In the genomic region with DNA sequence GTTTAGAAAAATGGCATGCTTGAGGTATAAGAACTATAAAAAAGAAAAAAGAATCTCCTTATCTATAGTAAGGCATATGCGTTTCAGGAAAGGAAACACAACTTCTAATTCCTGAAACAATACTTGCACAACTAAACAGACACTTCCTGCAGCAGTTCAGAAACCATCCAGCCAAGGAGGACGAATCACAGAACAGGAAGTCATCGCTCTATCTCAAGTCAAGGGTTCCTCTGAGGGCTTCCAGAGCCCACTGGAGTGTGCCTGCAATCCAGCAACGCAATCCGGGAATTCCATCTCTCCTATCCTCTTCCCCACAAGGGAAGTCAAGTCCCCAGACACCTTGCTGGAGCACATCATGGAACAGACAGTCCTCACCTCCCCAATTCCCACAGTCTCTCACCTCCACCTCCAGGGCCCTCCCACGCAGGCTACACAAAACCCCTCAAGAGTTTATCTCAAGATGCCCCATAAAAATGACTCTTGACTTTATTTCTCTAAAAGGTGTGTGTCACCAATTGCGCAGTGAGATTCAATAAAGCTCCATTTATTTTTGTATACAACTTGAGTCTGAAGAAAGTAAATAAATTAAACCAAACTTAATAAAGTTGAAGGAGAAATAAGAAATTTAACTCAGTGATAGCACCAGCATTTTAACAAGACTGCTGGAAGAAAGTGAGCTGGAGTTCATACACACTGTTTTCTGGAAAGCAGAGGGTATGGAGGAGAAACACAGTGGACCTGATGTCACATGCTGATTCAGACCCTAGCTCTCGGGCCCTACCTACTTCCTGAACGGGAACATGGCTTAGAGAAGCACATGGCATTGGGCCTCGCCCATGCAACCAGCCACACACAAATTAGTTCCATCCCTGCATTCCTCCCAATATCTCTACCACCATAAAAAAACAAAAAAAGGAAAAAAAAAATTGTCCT, we compare ENCODE assay signal across 10 cellular contexts. TPM values are rescaled to one million over a fixed set of nuclear protein-coding genes. Genes with fewer than 3 reads are reported as not detected.
A peak's percentile ranks its signal among the peaks of the same experiment; 100 is the strongest.
DNase-seq lines count a peak whose midpoint lies in the region; ATAC-seq and TF ChIP-seq lines count a peak whose summit lies in the region.
"Had no signal": no experiment of that assay in that cellular context is flagged by ENCODE, and none has a peak within 500 bp of the region (broad histone marks: within the 10 kb centered on the region; RNA-seq: fewer than 3 reads in every experiment).

No MANE protein-coding gene starts in this region.

- peaks cover 20% of the 10 kb centered on the region for H3K36me3 ChIP-seq in MG63
- H3K36me3 ChIP-seq in right atrium auricular region: no peaks in the 10 kb centered on the region

- no peaks in the 10 kb centered on the region for H3K27me3 ChIP-seq in MG63
- no peaks in the 10 kb centered on the region for H3K27me3 ChIP-seq in right atrium auricular region

- intact Hi-C loops in posterior cingulate gyrus (cut with DNase I): no loop called here

- H3K9me3 ChIP-seq in MG63: no peaks in the 10 kb centered on the region
- no peaks in the 10 kb centered on the region for H3K9me3 ChIP-seq in right atrium auricular region

- H3K4me3 ChIP-seq in MG63: no peak overlapping the region
- no peak overlapping the region for H3K4me3 ChIP-seq in right atrium auricular region

- DNase-seq in AML-193 (lab: John Stamatoyannopoulos, UW) (peak; percentile 64 to 73), MG63 (peak; percentile 44), right atrium auricular region (ENCODE audit: low spot score) (no peak), NCI-H2107 (lab: John Stamatoyannopoulos, UW) (no peak), posterior cingulate gyrus (no peak), COLO829 (ENCODE audit: low spot score) (no peak)
- DNase-seq: activated CD4-positive, alpha-beta T cell treated with anti-CD3 and anti-CD28 coated beads, Interleukin-2, amount 50 U/mL, for 1 hour; DMS79 treated with DMSO at 0.1 percent for 48 hours had no signal

- H3K27ac ChIP-seq in right atrium auricular region: peak overlapping the region; percentile 66 to 77

- H3K4me1 ChIP-seq in right atrium auricular region: peaks cover 0 to 66% of the 10 kb centered on the region in 2 donors

- ATAC-seq in GM21390 (IDR thresholded peaks at IDR 0.05; ENCODE audit: unreplicated experiment) (peak; percentile 30), GM18520 (IDR thresholded peaks at IDR 0.05; ENCODE audit: unreplicated experiment) (no peak)

- no peak for TF ChIP-seq CTCF in right atrium auricular region (IDR thresholded peaks at IDR 0.05)

RNA-seq across cellular contexts. Expression of a gene that starts 39.9 kb away (rescaled TPM):
- total RNA-seq in MG63 (2014; rRNA removed; shearing (Covaris generic); ENCODE audit: low replicate concordance): 11.4 and 16.8 TPM in 2 replicates
- 100 to 1,000 TPM in 1 of 2 donors, 10 to 100 TPM in 1; 57.1 to 100 TPM for total RNA-seq in right atrium auricular region

Comparison
In these comparisons a context has a peak if more than half of its experiments do, and no peak if none do; other contexts are left out.
1. DNase-seq: peak in AML-193 (2 of 2) and MG63 (single experiment); none in right atrium auricular region (single experiment), NCI-H2107 (single experiment), posterior cingulate gyrus (0 of 10) and COLO829 (single experiment).